Comparison of ENCODE assay signal across 9 cellular contexts in the genomic region with DNA sequence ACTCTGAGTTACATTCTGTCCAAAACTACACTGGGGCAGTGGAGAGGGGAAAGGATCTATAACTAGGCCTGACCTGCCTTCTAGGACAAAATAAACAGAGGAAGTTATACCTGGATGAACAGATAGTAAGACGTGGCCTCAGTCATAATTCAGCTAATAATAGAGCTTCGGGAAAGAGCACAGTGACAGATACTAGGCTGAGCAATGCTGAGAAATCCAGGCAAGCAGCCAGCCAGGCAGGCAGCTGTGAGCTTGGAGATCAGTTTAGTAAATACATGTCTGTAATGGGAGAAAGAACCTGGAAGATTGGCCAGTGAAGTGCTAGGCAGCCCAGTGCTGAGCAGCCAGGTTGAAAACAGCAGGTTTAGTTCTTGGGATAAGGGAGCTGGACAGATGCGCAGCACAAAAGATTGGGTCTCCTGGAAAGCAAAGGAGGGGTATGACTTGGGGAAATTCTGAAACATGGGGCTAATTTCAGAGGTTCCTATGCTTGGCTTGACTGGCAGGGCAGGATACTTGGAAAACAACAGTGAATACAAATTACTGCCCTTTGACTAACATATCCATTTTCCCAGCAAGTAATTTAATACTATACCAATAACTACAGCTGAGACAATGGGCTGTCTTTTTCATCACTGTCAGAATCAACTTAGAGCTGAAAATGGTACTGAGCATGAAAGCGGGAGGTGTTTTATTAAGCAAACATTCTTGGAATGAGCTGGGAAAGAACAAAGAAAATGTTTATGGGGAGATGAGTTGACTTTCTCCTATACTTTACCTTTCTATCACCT.
DNase-seq lines count a peak whose midpoint lies in the region; ATAC-seq and TF ChIP-seq lines count a peak whose summit lies in the region.
"Had no signal": no experiment of that assay in that cellular context is flagged by ENCODE, and none has a peak within 500 bp of the region (broad histone marks: within the 10 kb centered on the region; RNA-seq: fewer than 3 reads in every experiment).

No MANE protein-coding gene starts in this region.

- H3K27ac Mint-ChIP-seq in WTC11 (peak overlapping the region; percentile 67; the same call in 1 of the 2 replicates), immature natural killer cell (no peak overlapping the region), type B pancreatic cell (no peak overlapping the region)

- H3K4me3 Mint-ChIP-seq in WTC11 (no peak overlapping the region), immature natural killer cell (no peak overlapping the region), type B pancreatic cell (no peak overlapping the region)

- H3K27me3 Mint-ChIP-seq in WTC11 (ENCODE audit: low read depth) (no peaks in the 10 kb centered on the region), immature natural killer cell (ENCODE audit: low read depth in 3 of 3) (peaks cover 0 to 4% (median 0%) of the 10 kb centered on the region in 3 donors), type B pancreatic cell (no peaks in the 10 kb centered on the region)

- POLR2A ChIA-PET in WTC11 (lab: Charles Lee) = interaction anchor here (0.6 kb wide), 1 partner anchor 206 kb away, joined by 5 read pairs; no protein-coding TSS in a partner anchor

- H3K36me3 ChIP-seq in MG63 (no peaks in the 10 kb centered on the region), right atrium auricular region (no peaks in the 10 kb centered on the region)

- H3K9me3 Mint-ChIP-seq in WTC11 (no peaks in the 10 kb centered on the region), immature natural killer cell (peaks cover 7 to 31% (median 15%) of the 10 kb centered on the region in 6 donors), type B pancreatic cell (no peaks in the 10 kb centered on the region)

- CTCF ChIA-PET in WTC11 (lab: Charles Lee) = interaction anchor here (1.4 to 1.5 kb wide), 2 partner anchors 27 to 254 kb away, joined by 3 read pairs; no protein-coding TSS in a partner anchor

- peaks cover 0 to 13% of the 10 kb centered on the region in 2 donors for H3K4me1 ChIP-seq in right atrium auricular region

- H3K36me3 Mint-ChIP-seq in WTC11 (no peaks in the 10 kb centered on the region), immature natural killer cell (no peaks in the 10 kb centered on the region), type B pancreatic cell (no peaks in the 10 kb centered on the region)

- H3K27ac ChIP-seq in right atrium auricular region (peak overlapping the region; percentile 58 to 86), substantia nigra (ENCODE audit: low read depth, low read length, poor library complexity, severe bottlenecking) (no peak overlapping the region)

- H3K27me3 ChIP-seq in MG63 = no peaks in the 10 kb centered on the region
- H3K27me3 ChIP-seq in right atrium auricular region = no peaks in the 10 kb centered on the region

- ATAC-seq in WTC11 (peak; percentile 26; the same call in 1 of the 2 replicates), HG02938 (IDR thresholded peaks at IDR 0.05; ENCODE audit: unreplicated experiment) (no peak), GM21737 (IDR thresholded peaks at IDR 0.05; ENCODE audit: unreplicated experiment) (no peak)
- ATAC-seq: mucosa of descending colon had no signal

- H3K9me3 ChIP-seq in MG63 = peaks cover 2% of the 10 kb centered on the region; the same call in 1 of the 2 replicates
- H3K9me3 ChIP-seq in right atrium auricular region = no peaks in the 10 kb centered on the region
- H3K9me3 ChIP-seq: mucosa of descending colon had no signal

- TF ChIP-seq CTCF in WTC11 (IDR thresholded peaks at IDR 0.05) (no peak), right atrium auricular region (IDR thresholded peaks at IDR 0.05) (no peak), type B pancreatic cell (conservative IDR thresholded peaks at IDR 0.05) (no peak)

- H3K4me1 Mint-ChIP-seq in WTC11 = peaks cover 10% of the 10 kb centered on the region
- H3K4me1 Mint-ChIP-seq in immature natural killer cell = no peaks in the 10 kb centered on the region
- peaks cover 10% of the 10 kb centered on the region for H3K4me1 Mint-ChIP-seq in type B pancreatic cell (ENCODE audit: unreplicated experiment)

- H3K4me3 ChIP-seq in MG63 (no peak overlapping the region), right atrium auricular region (no peak overlapping the region)
- H3K4me3 ChIP-seq: mucosa of descending colon had no signal

- DNase-seq in MG63 = peak; percentile 92
- no peak for DNase-seq in WTC11 (ENCODE audit: low spot score)
- DNase-seq in right atrium auricular region (ENCODE audit: low spot score) = peak; percentile 61
- DNase-seq in substantia nigra (lab: John Stamatoyannopoulos, UW) = peak in 31 of 49 donors; percentile 0 to 57 (median 35)
- DNase-seq in immature natural killer cell = no peak
- DNase-seq in type B pancreatic cell (ENCODE audit: extremely low spot score, unreplicated experiment) = no peak

TF ChIP-seq in WTC11, 78 proteins besides CTCF, POLR2A, EP300 and RAD21 (continues in another document):
- TF ChIP-seq IRF1 (CRISPR knock-in tag; IDR thresholded peaks at IDR 0.05) = no peak
- TF ChIP-seq ATF2 (CRISPR knock-in tag; IDR thresholded peaks at IDR 0.05; ENCODE audit: borderline replicate concordance, low read depth) = no peak
- no peak for TF ChIP-seq ZNF219 (CRISPR knock-in tag; IDR thresholded peaks at IDR 0.05; ENCODE audit: borderline replicate concordance)
- TF ChIP-seq PRDM15 (CRISPR knock-in tag; IDR thresholded peaks at IDR 0.05) = no peak
- no peak for TF ChIP-seq FOXP1 (CRISPR knock-in tag; IDR thresholded peaks at IDR 0.05; ENCODE audit: borderline replicate concordance)
- TF ChIP-seq, protein P1, sequence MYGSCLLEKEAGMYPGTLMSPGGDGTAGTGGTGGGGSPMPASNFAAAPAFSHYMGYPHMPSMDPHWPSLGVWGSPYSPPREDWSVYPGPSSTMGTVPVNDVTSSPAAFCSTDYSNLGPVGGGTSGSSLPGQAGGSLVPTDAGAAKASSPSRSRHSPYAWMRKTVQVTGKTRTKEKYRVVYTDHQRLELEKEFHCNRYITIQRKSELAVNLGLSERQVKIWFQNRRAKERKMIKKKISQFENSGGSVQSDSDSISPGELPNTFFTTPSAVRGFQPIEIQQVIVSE (CRISPR knock-in tag; IDR thresholded peaks at IDR 0.05; ENCODE audit: borderline replicate concordance) = no peak
- no peak for TF ChIP-seq TEAD1 (CRISPR knock-in tag; IDR thresholded peaks at IDR 0.05)
- no peak for TF ChIP-seq ELF4 (CRISPR knock-in tag; IDR thresholded peaks at IDR 0.05; ENCODE audit: low read depth)
- no peak for TF ChIP-seq ESRRA (CRISPR knock-in tag; IDR thresholded peaks at IDR 0.05; ENCODE audit: borderline replicate concordance)
- TF ChIP-seq IRF2 (CRISPR knock-in tag; IDR thresholded peaks at IDR 0.05; ENCODE audit: borderline replicate concordance, low read depth) = no peak
- TF ChIP-seq SMAD3 (CRISPR knock-in tag; IDR thresholded peaks at IDR 0.05; ENCODE audit: borderline replicate concordance) = no peak
- no peak for TF ChIP-seq CBFB (CRISPR knock-in tag; IDR thresholded peaks at IDR 0.05; ENCODE audit: low read depth)
- TF ChIP-seq MYBL2 (CRISPR knock-in tag; IDR thresholded peaks at IDR 0.05) = no peak
- TF ChIP-seq ZNF121 (CRISPR knock-in tag; IDR thresholded peaks at IDR 0.05) = no peak
- no peak for TF ChIP-seq SMAD4 (CRISPR knock-in tag; IDR thresholded peaks at IDR 0.05)
- no peak for TF ChIP-seq MAX (CRISPR knock-in tag; IDR thresholded peaks at IDR 0.05)

Comparison
In these comparisons a context has a peak if more than half of its experiments do, and no peak if none do; other contexts are left out.
1. DNase-seq: peak in MG63 (single experiment), right atrium auricular region (single experiment) and substantia nigra (31 of 49); none in WTC11 (single experiment), immature natural killer cell (0 of 3) and type B pancreatic cell (single experiment).